ENCODE assay signal across 21 cellular contexts in the genomic region with DNA sequence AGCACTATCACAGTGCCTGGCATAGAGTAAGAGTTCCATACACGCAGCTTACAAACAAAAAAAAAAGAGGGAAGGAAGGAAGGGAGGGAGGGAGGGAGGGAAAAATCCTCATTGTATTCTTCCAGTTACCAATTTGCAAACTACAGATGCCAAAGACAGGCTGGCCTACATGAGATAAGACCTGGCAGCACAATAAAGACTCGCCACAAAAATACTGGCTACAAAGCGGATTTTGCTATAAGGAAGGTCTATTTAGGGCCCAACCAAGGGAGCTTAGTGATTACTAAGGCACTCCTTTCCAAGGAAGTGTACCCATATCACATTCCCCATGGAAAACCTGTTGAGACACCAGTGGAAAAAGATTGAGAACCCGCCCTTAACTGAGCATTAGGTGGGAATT. TPM values are rescaled to one million over a fixed set of nuclear protein-coding genes. Genes with fewer than 3 reads are reported as not detected.
DNase-seq lines count a peak whose midpoint lies in the region; ATAC-seq and TF ChIP-seq lines count a peak whose summit lies in the region.
"Had no signal": no experiment of that assay in that cellular context is flagged by ENCODE, and none has a peak within 500 bp of the region (broad histone marks: within the 10 kb centered on the region; RNA-seq: fewer than 3 reads in every experiment).

No MANE protein-coding gene starts in this region.

- H3K36me3 ChIP-seq in Panc1 (ENCODE audit: control insufficient read depth, insufficient read depth, low read length) (no peaks in the 10 kb centered on the region), stomach (no peaks in the 10 kb centered on the region)

- WGBS in right cardiac atrium, result 67% methylated on average over 4 of the region's 4 CpGs
- WGBS in stomach, 5 donors, result 38 to 57% (median 56%) methylated on average over 4 of the region's 4 CpGs

- no peaks in the 10 kb centered on the region for H3K36me3 Mint-ChIP-seq in naive thymus-derived CD8-positive, alpha-beta T cell
- H3K36me3 Mint-ChIP-seq: CD8-positive, alpha-beta T cell; type B pancreatic cell had no signal

- POLR2A ChIA-PET in Panc1 (lab: Charles Lee), result interaction anchor here (0.6 to 1.3 kb wide), 3 partner anchors 39 to 51 kb away, joined by 3 read pairs; a partner anchor contains a TSS
- POLR2A ChIA-PET in naive thymus-derived CD8-positive, alpha-beta T cell (lab: Charles Lee), result no interaction called here

- BruUV-seq in Panc1 (replicated peaks; lab: Mats Ljungman, UMichigan), result no TSS peak

- H3K4me3 ChIP-seq in right cardiac atrium (ENCODE audit: low read length) (no peak overlapping the region), Panc1 (ENCODE audit: low read depth in 2 of 2, low read length in 2 of 2) (no peak overlapping the region), stomach (no peak overlapping the region)

- H3K4me3 Mint-ChIP-seq in naive thymus-derived CD8-positive, alpha-beta T cell, result no peak overlapping the region
- H3K4me3 Mint-ChIP-seq: activated CD4-positive, alpha-beta T cell treated with anti-CD3 and anti-CD28 coated beads, Interleukin-2, amount 10 ng/mL, durations not matched to agents 7 days and 5 days; CD8-positive, alpha-beta T cell; type B pancreatic cell had no signal

- H3K27me3 ChIP-seq in right cardiac atrium (ENCODE audit: control insufficient read depth, insufficient read depth) (no peaks in the 10 kb centered on the region), Panc1 (ENCODE audit: control insufficient read depth, insufficient read depth, low read length) (no peaks in the 10 kb centered on the region), stomach (no peaks in the 10 kb centered on the region)

- intact Hi-C loops in right cardiac atrium (cut with DNase I), result no loop called here
- intact Hi-C loops in Right ventricle myocardium inferior (cut with DNase I), result no loop called here
- intact Hi-C loops in Panc1 (cut with micrococcal nuclease; ENCODE audit: unreplicated experiment), result loop anchor here (5.0 kb wide), 1 partner anchor 41 kb away; no protein-coding TSS in a partner anchor
- intact Hi-C loops in stomach (cut with DNase I; ENCODE audit: low total_unique reads), result no loop called here

- no peaks in the 10 kb centered on the region for H3K9me3 Mint-ChIP-seq in naive thymus-derived CD8-positive, alpha-beta T cell
- H3K9me3 Mint-ChIP-seq: activated CD4-positive, alpha-beta T cell treated with anti-CD3 and anti-CD28 coated beads, Interleukin-2, amount 10 ng/mL, durations not matched to agents 7 days and 5 days; CD8-positive, alpha-beta T cell had no signal

- no peaks in the 10 kb centered on the region for H3K9me3 ChIP-seq in right cardiac atrium (ENCODE audit: control insufficient read depth, low read length)
- no peaks in the 10 kb centered on the region for H3K9me3 ChIP-seq in Panc1 (ENCODE audit: control insufficient read depth, insufficient read depth, low read depth, low read length)
- H3K9me3 ChIP-seq in stomach, result no peaks in the 10 kb centered on the region

- CTCF ChIA-PET in Panc1 (lab: Charles Lee), result interaction anchor here (0.6 kb wide), 1 partner anchor 32 kb away, joined by 3 read pairs; no protein-coding TSS in a partner anchor

- no peak for TF ChIP-seq EP300 in stomach (IDR thresholded peaks at IDR 0.05)

- no peak for TF ChIP-seq POLR2A in stomach (IDR thresholded peaks at IDR 0.05)

- in situ Hi-C loops in Panc1 (cut with HindIII; ENCODE audit: low pct_unique_long_range_greater_than_20kb, low sequenced_read_pairs), result no loop called here

- peaks cover 5% of the 10 kb centered on the region for H3K4me1 ChIP-seq in right cardiac atrium (ENCODE audit: control insufficient read depth, insufficient read depth, low read length)
- H3K4me1 ChIP-seq in Panc1 (ENCODE audit: control insufficient read depth, insufficient read depth, low read length), result peaks cover 84% of the 10 kb centered on the region
- H3K4me1 ChIP-seq in stomach, result peaks cover 23 to 75% (median 44%) of the 10 kb centered on the region in 4 donors

- no peak for TF ChIP-seq CTCF in Panc1 (IDR thresholded peaks at IDR 0.05)
- TF ChIP-seq CTCF in stomach (IDR thresholded peaks at IDR 0.05), result no peak

- H3K27me3 Mint-ChIP-seq in naive thymus-derived CD8-positive, alpha-beta T cell, result no peaks in the 10 kb centered on the region
- H3K27me3 Mint-ChIP-seq: activated CD4-positive, alpha-beta T cell treated with anti-CD3 and anti-CD28 coated beads, Interleukin-2, amount 10 ng/mL, durations not matched to agents 7 days and 5 days; type B pancreatic cell had no signal

- no peak overlapping the region for H3K27ac ChIP-seq in right cardiac atrium (ENCODE audit: low read length)
- peak overlapping the region; percentile 99 for H3K27ac ChIP-seq in Panc1 (ENCODE audit: low read length)
- H3K27ac ChIP-seq in stomach, result peak overlapping the region in 4 of 5 donors; percentile 54 to 88 (median 68)
- H3K27ac ChIP-seq: RWPE1 had no signal

- H3K4me1 Mint-ChIP-seq in naive thymus-derived CD8-positive, alpha-beta T cell, result peaks cover 12 to 56% (median 27%) of the 10 kb centered on the region in 4 donors

- no peak for DNase-seq in right cardiac atrium
- no peak for DNase-seq in Right ventricle myocardium inferior (ENCODE audit: missing footprints)
- no peak for DNase-seq in Panc1 (ENCODE audit: low read depth, low spot score)
- peak; percentile 52 for DNase-seq in dermis blood vessel endothelial cell
- no peak for DNase-seq in stomach
- no peak for DNase-seq in naive thymus-derived CD8-positive, alpha-beta T cell
- no peak for DNase-seq in NCI-H446 (lab: John Stamatoyannopoulos, UW)
- DNase-seq: activated CD4-positive, alpha-beta T cell treated with anti-CD3 and anti-CD28 coated beads, Interleukin-2, amount 10 ng/mL, durations not matched to agents 7 days and 5 days; amygdala; CD8-positive, alpha-beta T cell; cerebellar nuclear complex; DMS79; effector CD4-positive, alpha-beta T cell; glutamatergic neuron; left colon; NCI-H2029 treated with DMSO at 0.1 percent for 48 hours; NK-92 treated with Interleukin-12 subunit alpha and Interleukin-12 subunit beta, amount 100 ng/mL, for 24 hours; stimulated activated CD4-positive, alpha-beta T cell treated with anti-CD3 and anti-CD28 coated beads, Interleukin-4, amount 100 ng/mL, for 4 hours had no signal

- ATAC-seq in right cardiac atrium, result peak; percentile 25 to 59
- ATAC-seq in Right ventricle myocardium inferior, result no peak
- ATAC-seq in Panc1, result no peak
- ATAC-seq in GM21447 (IDR thresholded peaks at IDR 0.05; ENCODE audit: unreplicated experiment), result no peak
- ATAC-seq in naive thymus-derived CD8-positive, alpha-beta T cell, result no peak
- ATAC-seq: CD8-positive, alpha-beta T cell; left colon had no signal

- no peak overlapping the region for H3K27ac Mint-ChIP-seq in naive thymus-derived CD8-positive, alpha-beta T cell
- H3K27ac Mint-ChIP-seq: activated CD4-positive, alpha-beta T cell treated with anti-CD3 and anti-CD28 coated beads, Interleukin-2, amount 10 ng/mL, durations not matched to agents 7 days and 5 days; CD8-positive, alpha-beta T cell; type B pancreatic cell had no signal

RNA-seq across cellular contexts. Expression of a gene that starts 50.3 kb away (rescaled TPM):
- 1 to 10 TPM; 2.0 to 5.9 (median 3.5) TPM for total RNA-seq in right cardiac atrium
- 3.9 TPM for polyA plus RNA-seq in right cardiac atrium
- 4.0 TPM for total RNA-seq in Right ventricle myocardium inferior
- 159 TPM for total RNA-seq in Panc1 (2021; ENCODE audit: unreplicated experiment)
- 124 TPM for polyA plus RNA-seq in Panc1 (2012; ENCODE audit: insufficient read length)
- total RNA-seq in dermis blood vessel endothelial cell, result 23.5 and 26.5 TPM in 2 replicates
- 10 to 100 TPM in 4 of 5 donors, 1 to 10 TPM in 1; 4.9 to 62.4 (median 12.5) TPM for total RNA-seq in stomach
- 10 to 100 TPM; 15.3 to 26.5 (median 17.7) TPM for polyA plus RNA-seq in stomach
- 1 to 10 TPM; 1.1 to 1.2 TPM for total RNA-seq in naive thymus-derived CD8-positive, alpha-beta T cell
- polyA plus RNA-seq in naive thymus-derived CD8-positive, alpha-beta T cell, result under 1 TPM; 0.04 to 0.13 (median 0.12) TPM

Comparison
In these comparisons a context has a peak if more than half of its experiments do, and no peak if none do; other contexts are left out.
1. ATAC-seq: peak in right cardiac atrium (2 of 2); none in Right ventricle myocardium inferior (single experiment), Panc1 (single experiment), GM21447 (single experiment) and naive thymus-derived CD8-positive, alpha-beta T cell (0 of 2).